In genomic region chr5:41908374-41909079, GRCh38 we compare ENCODE assay signal across 10 cellular contexts. TPM values are rescaled to one million over a fixed set of nuclear protein-coding genes. Genes with fewer than 3 reads are reported as not detected.
A peak's percentile ranks its signal among the peaks of the same experiment; 100 is the strongest.
DNase-seq lines count a peak whose midpoint lies in the region; ATAC-seq, FAIRE-seq and TF ChIP-seq lines count a peak whose summit lies in the region.
"Had no signal": no experiment of that assay in that cellular context is flagged by ENCODE, and none has a peak within 500 bp of the region (broad histone marks: within the 10 kb centered on the region; RNA-seq: fewer than 3 reads in every experiment).

No MANE protein-coding gene starts in this region.

- H3K9me3 Mint-ChIP-seq in HFFc6, result no peaks in the 10 kb centered on the region

- ATAC-seq in HG02970 (IDR thresholded peaks at IDR 0.05; ENCODE audit: low FRiP score, unreplicated experiment), result no peak

- peaks cover 42% of the 10 kb centered on the region for H3K4me1 Mint-ChIP-seq in HFFc6 (ENCODE audit: low read depth)

- DNase-seq in AG09309 (ENCODE audit: low read depth), result peak; percentile 55
- peak; percentile 77 for DNase-seq in HFFc6
- peak; percentile 77 for DNase-seq in astrocyte of the spinal cord (ENCODE audit: low read depth, low spot score)
- DNase-seq in kidney tubule cell (ENCODE audit: low spot score), result peak; percentile 68
- no peak for DNase-seq in HT-29 (ENCODE audit: low spot score)
- no peak for DNase-seq in retina
- no peak for DNase-seq in frontal cortex (ENCODE audit: low spot score in 2 of 2)
- DNase-seq: NCI-H526 had no signal

- in situ Hi-C loops in astrocyte of the spinal cord (cut with HindIII; ENCODE audit: low sequenced_read_pairs), result no loop called here

- peaks cover 28% of the 10 kb centered on the region for H3K36me3 Mint-ChIP-seq in HFFc6 (ENCODE audit: low read depth)

- H3K27ac Mint-ChIP-seq in HFFc6, result peak overlapping the region; percentile 88

- peaks cover 3% of the 10 kb centered on the region; the same call in 1 of the 2 replicates for H3K27me3 Mint-ChIP-seq in HFFc6 (ENCODE audit: insufficient read depth)

- FAIRE-seq in frontal cortex (lab: Jason Lieb, UNC), result no peak

- H3K4me3 ChIP-seq in AG09309 (ENCODE audit: control insufficient read depth, low read depth, low read length) (no peak overlapping the region), astrocyte of the spinal cord (ENCODE audit: low read depth, low read length) (no peak overlapping the region)
- H3K4me3 ChIP-seq: SK-N-MC had no signal

- H3K4me3 Mint-ChIP-seq in HFFc6, result peak overlapping the region; percentile 64

- TF ChIP-seq CTCF in AG09309 (IDR thresholded peaks at IDR 0.05; ENCODE audit: control insufficient read depth, insufficient read depth, low read depth, low read length, missing control alignments) (no peak), HFFc6 (IDR thresholded peaks at IDR 0.05) (no peak), astrocyte of the spinal cord (IDR thresholded peaks at IDR 0.05; ENCODE audit: low read depth, low read length) (no peak)

RNA-seq across cellular contexts. Expression of gene RIMOC1, which starts 4.4 kb away (rescaled TPM):
- 10 to 100 TPM; 31.1 to 38.9 (median 35.4) TPM for total RNA-seq in HFFc6 (2021; fragmentation: NEBNext Ultra II Directional; extraction: Animal tissue kit (Norgen Biotek cat#: 25700))
- total RNA-seq in HT-29 (2014; rRNA removed; shearing (Covaris generic)), result 4.0 and 6.3 TPM in 2 replicates
- 27.3 TPM for total RNA-seq in frontal cortex

RNA-seq across cellular contexts. Expression of gene FBXO4, which starts 16.6 kb away (rescaled TPM):
- 1 to 10 TPM; 4.8 to 7.9 (median 6.0) TPM for total RNA-seq in HFFc6 (2021; fragmentation: NEBNext Ultra II Directional; extraction: Animal tissue kit (Norgen Biotek cat#: 25700))
- total RNA-seq in HT-29 (2014; rRNA removed; shearing (Covaris generic)), result 6.2 and 7.5 TPM in 2 replicates
- 20.4 TPM for total RNA-seq in frontal cortex

RNA-seq across cellular contexts. Expression of gene OXCT1, which starts 38.3 kb away (rescaled TPM):
- total RNA-seq in HFFc6 (2021; fragmentation: NEBNext Ultra II Directional; extraction: Animal tissue kit (Norgen Biotek cat#: 25700)), result 10 to 100 TPM; 40.4 to 44.0 (median 40.8) TPM
- 0.16 and 0.56 TPM in 2 replicates for total RNA-seq in HT-29 (2014; rRNA removed; shearing (Covaris generic))
- 70.5 TPM for total RNA-seq in frontal cortex

Comparison
In these comparisons a context has a peak if more than half of its experiments do, and no peak if none do; other contexts are left out.
1. DNase-seq: peak in AG09309 (single experiment), HFFc6 (single experiment), astrocyte of the spinal cord (single experiment) and kidney tubule cell (single experiment); none in HT-29 (single experiment), retina (single experiment) and frontal cortex (0 of 2).
2. RNA of gene OXCT1, which starts 38.3 kb away (total RNA-seq): 70.5 TPM in frontal cortex (single experiment) and 40.4 to 44.0 TPM in HFFc6; 0.16 to 0.56 TPM in HT-29; every median in the first group is over 10 times any median in the second.